19 cellular contexts compared by ENCODE assay signal in genomic region chr11:39975091-39975490, GRCh38.
A peak's percentile ranks its signal among the peaks of the same experiment; 100 is the strongest.
DNase-seq lines count a peak whose midpoint lies in the region; ATAC-seq, FAIRE-seq and TF ChIP-seq lines count a peak whose summit lies in the region.
"Had no signal": no experiment of that assay in that cellular context is flagged by ENCODE, and none has a peak within 500 bp of the region (broad histone marks: within the 10 kb centered on the region; RNA-seq: fewer than 3 reads in every experiment).

No MANE protein-coding gene starts in this region.

- H3K4ac ChIP-seq in H1 (replicated peaks; ENCODE audit: insufficient read length, low read depth, low read length), result no peak overlapping the region
- H3K4ac ChIP-seq in neuronal stem cell (ENCODE audit: low read length), result no peak overlapping the region

- peak; percentile 11 for DNase-seq in NCI-H82 treated with DMSO at 0.1 percent for 48 hours (lab: John Stamatoyannopoulos, UW; ENCODE audit: unreplicated experiment)
- no peak for DNase-seq in H1 (ENCODE audit: low read depth in 1 of 2, low spot score in 2 of 2)
- DNase-seq in neuronal stem cell (ENCODE audit: low spot score), result no peak
- no peak for DNase-seq in omental fat pad (ENCODE audit: low spot score)
- DNase-seq in effector memory CD8-positive, alpha-beta T cell, result no peak
- no peak for DNase-seq in NCI-H69 (lab: John Stamatoyannopoulos, UW)
- DNase-seq: Caco-2; CD4-positive, CD25-positive, alpha-beta regulatory T cell; CD8-positive, alpha-beta T cell; DMS153; DND-41; GOT3; H7; HCEC 1CT had no signal

- ATAC-seq in omental fat pad (ENCODE audit: low FRiP score), result no peak
- ATAC-seq in effector memory CD8-positive, alpha-beta T cell (replicated peaks), result no peak
- ATAC-seq: CD8-positive, alpha-beta T cell had no signal

- no peak overlapping the region for H2BK5ac ChIP-seq in H1 (ENCODE audit: low read depth, low read length)
- no peak overlapping the region for H2BK5ac ChIP-seq in neuronal stem cell (ENCODE audit: low read length)

- H3K14ac ChIP-seq in H1 (ENCODE audit: insufficient read length) (no peak overlapping the region), neuronal stem cell (ENCODE audit: low read length) (no peak overlapping the region)

- H3K18ac ChIP-seq in H1 (ENCODE audit: extremely low read depth, low read length) (no peak overlapping the region), neuronal stem cell (ENCODE audit: low read length) (no peak overlapping the region)

- H3K79me1 ChIP-seq in H1 (ENCODE audit: low read depth, low read length) (no peaks in the 10 kb centered on the region), neuronal stem cell (ENCODE audit: low read depth, low read length) (no peaks in the 10 kb centered on the region)

- TF ChIP-seq RAD21 in H1 (IDR thresholded peaks at IDR 0.05 in 1 of 2, conservative IDR thresholded peaks at IDR 0.05 in 1 of 2; ENCODE audit: low read depth in 2 of 2, low read length in 2 of 2), result no peak

- no peaks in the 10 kb centered on the region for H4K20me1 ChIP-seq in H1 (replicated peaks in 1 of 2; ENCODE audit: control insufficient read depth in 1 of 2, insufficient read depth in 2 of 2, low read length in 2 of 2)
- H4K20me1 ChIP-seq: BLaER1 had no signal

- TF ChIP-seq POLR2A in H1 (IDR thresholded peaks at IDR 0.05; ENCODE audit: control extremely low read depth in 1 of 2, low read depth in 2 of 2, low read length in 2 of 2), result no peak

- no peaks in the 10 kb centered on the region for H3K27me3 Mint-ChIP-seq in effector memory CD8-positive, alpha-beta T cell
- H3K27me3 Mint-ChIP-seq: B cell; CD4-positive, CD25-positive, alpha-beta regulatory T cell had no signal

- H4K8ac ChIP-seq in H1 (ENCODE audit: extremely low read depth, insufficient read depth, low read length) (no peak overlapping the region), neuronal stem cell (ENCODE audit: low read depth, low read length) (no peak overlapping the region)

- no peaks in the 10 kb centered on the region for H3K36me3 Mint-ChIP-seq in effector memory CD8-positive, alpha-beta T cell (ENCODE audit: insufficient read depth)
- H3K36me3 Mint-ChIP-seq: CD4-positive, CD25-positive, alpha-beta regulatory T cell; CD8-positive, alpha-beta T cell had no signal

- H2BK15ac ChIP-seq in H1 (ENCODE audit: low read length) (no peak overlapping the region), neuronal stem cell (ENCODE audit: low read length) (no peak overlapping the region)

- CTCF ChIA-PET in H1 (lab: Charles Lee; ENCODE audit: partially characterized antibody), result interaction anchor here (0.8 kb wide), 1 partner anchor 12 kb away, joined by 4 read pairs; no protein-coding TSS in a partner anchor

- H3K4me1 ChIP-seq in H1 (replicated peaks in 1 of 4; ENCODE audit: control insufficient read depth in 3 of 4, insufficient read depth in 4 of 4, low read length in 3 of 4) (no peaks in the 10 kb centered on the region), neuronal stem cell (ENCODE audit: control insufficient read depth in 2 of 2, insufficient read depth in 1 of 2, low read depth in 1 of 2, low read length in 2 of 2) (no peaks in the 10 kb centered on the region)
- H3K4me1 ChIP-seq: BLaER1, Caco-2 had no signal

- H3K23ac ChIP-seq in H1 (ENCODE audit: insufficient read length) (no peak overlapping the region), neuronal stem cell (ENCODE audit: low read depth, low read length, poor library complexity) (no peak overlapping the region)

- H2BK120ac ChIP-seq in H1 (replicated peaks; ENCODE audit: low read depth, low read length) (no peak overlapping the region), neuronal stem cell (ENCODE audit: low read depth, low read length) (no peak overlapping the region)

- H3K27me3 ChIP-seq in H1 (replicated peaks in 1 of 4; ENCODE audit: control insufficient read depth in 3 of 4, extremely low read depth in 1 of 4, insufficient read depth in 3 of 4, low read length in 3 of 4) (no peaks in the 10 kb centered on the region), neuronal stem cell (ENCODE audit: control insufficient read depth in 3 of 3, insufficient read depth in 3 of 3, low read depth in 1 of 3, low read length in 3 of 3) (no peaks in the 10 kb centered on the region)
- H3K27me3 ChIP-seq: BLaER1 had no signal

- no peak for TF ChIP-seq EP300 in H1 (IDR thresholded peaks at IDR 0.05; ENCODE audit: borderline replicate concordance in 1 of 2, low read depth in 2 of 2, low read length in 2 of 2)

- no peaks in the 10 kb centered on the region for H3K4me1 Mint-ChIP-seq in effector memory CD8-positive, alpha-beta T cell (ENCODE audit: low read depth in 2 of 2)
- H3K4me1 Mint-ChIP-seq: B cell; CD4-positive, CD25-positive, alpha-beta regulatory T cell had no signal

- no peak overlapping the region for H3K4me3 ChIP-seq in H1 (ENCODE audit: extremely low read depth in 1 of 4, insufficient read depth in 2 of 4, low read depth in 3 of 4, low read length in 4 of 4)
- H3K4me3 ChIP-seq in neuronal stem cell (ENCODE audit: low read length in 2 of 2), result no peak overlapping the region
- H3K4me3 ChIP-seq: BLaER1 had no signal

- H3K4me2 ChIP-seq in H1 (ENCODE audit: insufficient read depth in 1 of 2, low read depth in 2 of 2, low read length in 2 of 2) (no peak overlapping the region), neuronal stem cell (ENCODE audit: insufficient read depth, low read length, poor library complexity, severe bottlenecking) (no peak overlapping the region)
- H3K4me2 ChIP-seq: BLaER1 had no signal

- WGBS in H1 (ENCODE audit: extremely low coverage in 1 of 2, insufficient coverage in 1 of 2, insufficient read length in 1 of 2, insufficient replicate concordance in 2 of 2, low coverage in 1 of 2, low lambda C conversion rate in 2 of 2, missing lambda C conversion rate in 1 of 2), 2 experiments, result 85% methylated on average over 1 of the region's 1 CpG; no CpG with 5 or more reads in 1 of the 2 experiments
- no CpG with 5 or more reads among the region's 1 CpG for WGBS in neuronal stem cell (ENCODE audit: extremely low coverage in 2 of 2, insufficient read length in 2 of 2, insufficient replicate concordance in 1 of 2), 2 donors

- H4K91ac ChIP-seq in H1 (replicated peaks; ENCODE audit: insufficient read length, low read length) (no peak overlapping the region), neuronal stem cell (ENCODE audit: low read depth, low read length, poor library complexity) (no peak overlapping the region)

- H3K36me3 ChIP-seq in H1 (ENCODE audit: control insufficient read depth in 2 of 4, insufficient read depth in 4 of 4, low read length in 3 of 4) (no peaks in the 10 kb centered on the region), neuronal stem cell (replicated peaks in 1 of 2; ENCODE audit: control insufficient read depth in 2 of 2, insufficient read depth in 2 of 2, low read length in 2 of 2) (no peaks in the 10 kb centered on the region)
- H3K36me3 ChIP-seq: BLaER1 had no signal

- no peak overlapping the region for H3K4me3 Mint-ChIP-seq in effector memory CD8-positive, alpha-beta T cell
- H3K4me3 Mint-ChIP-seq: B cell; CD4-positive, CD25-positive, alpha-beta regulatory T cell; CD8-positive, alpha-beta T cell had no signal

- H2BK12ac ChIP-seq in H1 (ENCODE audit: low read depth, low read length) (no peak overlapping the region), neuronal stem cell (ENCODE audit: low read length) (no peak overlapping the region)

- FAIRE-seq in H1 (lab: Jason Lieb, UNC), result no peak
- FAIRE-seq: G401.6, GM12892 had no signal

- H3K9me3 Mint-ChIP-seq in effector memory CD8-positive, alpha-beta T cell, result peaks cover 0 to 14% of the 10 kb centered on the region in 2 donors

- H2BK20ac ChIP-seq in H1 (ENCODE audit: low read length), result no peak overlapping the region

- no peak overlapping the region for H4K5ac ChIP-seq in H1 (ENCODE audit: insufficient read length, low read depth, low read length)

- TF ChIP-seq CTCF in H1 (IDR thresholded peaks at IDR 0.05; ENCODE audit: control extremely low read depth in 1 of 3, insufficient read depth in 1 of 3, low read depth in 1 of 3, low read length in 3 of 3) (no peak), omental fat pad (IDR thresholded peaks at IDR 0.05) (no peak)

- no peak overlapping the region for H2AK5ac ChIP-seq in H1 (ENCODE audit: low read depth, low read length)
- H2AK5ac ChIP-seq in neuronal stem cell (ENCODE audit: low read depth, low read length), result no peak overlapping the region

- H3K27ac ChIP-seq in H1 (ENCODE audit: low read depth, low read length) (no peak overlapping the region), neuronal stem cell (replicated peaks; ENCODE audit: low read length) (no peak overlapping the region)
- H3K27ac ChIP-seq: BLaER1, C4-2B had no signal

- no peak overlapping the region for H3K9ac ChIP-seq in H1 (replicated peaks in 1 of 4; ENCODE audit: extremely low read depth in 1 of 4, low read depth in 3 of 4, low read length in 3 of 4)
- no peak overlapping the region for H3K9ac ChIP-seq in neuronal stem cell (ENCODE audit: low read depth, low read length, poor library complexity)
- H3K9ac ChIP-seq: BLaER1 had no signal

- H3K79me2 ChIP-seq in H1 (ENCODE audit: control insufficient read depth in 1 of 2, insufficient read depth in 2 of 2, low read length in 2 of 2), result no peaks in the 10 kb centered on the region

- no peaks in the 10 kb centered on the region for H3K23me2 ChIP-seq in H1 (ENCODE audit: low read depth, low read length)

- POLR2A ChIA-PET in H1 (lab: Charles Lee; ENCODE audit: partially characterized antibody), result interaction anchor here (0.6 kb wide), 1 partner anchor 19 kb away, joined by 3 read pairs; no protein-coding TSS in a partner anchor

- no peak overlapping the region for H3K27ac Mint-ChIP-seq in effector memory CD8-positive, alpha-beta T cell
- H3K27ac Mint-ChIP-seq: B cell; CD4-positive, CD25-positive, alpha-beta regulatory T cell; CD8-positive, alpha-beta T cell had no signal

- H3K9me3 ChIP-seq in H1 (ENCODE audit: insufficient read depth in 2 of 2, low read depth in 1 of 2, low read length in 1 of 2) (no peaks in the 10 kb centered on the region), neuronal stem cell (replicated peaks in 1 of 2; ENCODE audit: control insufficient read depth in 2 of 2, insufficient read depth in 1 of 2, low read depth in 1 of 2, low read length in 2 of 2) (no peaks in the 10 kb centered on the region)
- H3K9me3 ChIP-seq: BLaER1, Caco-2 had no signal

- H3K56ac ChIP-seq in H1 (replicated peaks; ENCODE audit: insufficient read length, low read depth, low read length), result no peak overlapping the region

- 0 out of 2 replicates have a peak overlapping the region, but pooled peaks have one; percentile 42 for H2AFZ ChIP-seq in H1 (ENCODE audit: low read length)
- H2AFZ ChIP-seq in neuronal stem cell (ENCODE audit: low read length), result peak overlapping the region; percentile 12

TF ChIP-seq in H1, 55 proteins besides CTCF, POLR2A, EP300 and RAD21:
- TF ChIP-seq CHD1 (IDR thresholded peaks at IDR 0.05; ENCODE audit: low read depth, low read length), result no peak
